In genomic region chr19:5519076-5519475, GRCh38 we compare ENCODE assay signal across 30 cellular contexts. TPM values are rescaled to one million over a fixed set of nuclear protein-coding genes. Genes with fewer than 3 reads are reported as not detected.
"Had no signal": no experiment of that assay in that cellular context is flagged by ENCODE, and none has a peak within 500 bp of the region (broad histone marks: within the 10 kb centered on the region; RNA-seq: fewer than 3 reads in every experiment).

No MANE protein-coding gene starts in this region.

- DNase-seq: colonic mucosa; cortex of kidney; dermis blood vessel endothelial cell; dorsolateral prefrontal cortex; effector CD4-positive, alpha-beta T cell; effector CD8-positive, alpha-beta T cell; effector memory CD4-positive, alpha-beta T cell; effector memory CD8-positive, alpha-beta T cell; endodermal cell; erythroblast; esophagus squamous epithelium; foreskin fibroblast; foreskin keratinocyte; foreskin melanocyte; gastrocnemius medialis; glutamatergic neuron; head of caudate nucleus; heart left ventricle; heart right ventricle had no signal

- H3K4me3 ChIP-seq: colonic mucosa, coronary artery, dorsolateral prefrontal cortex, esophagus muscularis mucosa, esophagus squamous epithelium, gastrocnemius medialis, gastroesophageal sphincter, heart left ventricle, heart right ventricle had no signal

- H3K27me3 ChIP-seq: colonic mucosa, foreskin keratinocyte, gastroesophageal sphincter had no signal

- H3K9me3 ChIP-seq: colonic mucosa, gastrocnemius medialis had no signal

- H3K4me1 ChIP-seq: colonic mucosa, esophagus muscularis mucosa, esophagus squamous epithelium, foreskin keratinocyte, gastrocnemius medialis, gastroesophageal sphincter, heart left ventricle, heart right ventricle had no signal

- H3K27ac Mint-ChIP-seq: dendritic cell treated with granulocyte-macrophage colony-stimulating factor and Interleukin-4, amounts not matched to agents 40 ng/mL and 50 ng/mL, for 4 days; effector memory CD8-positive, alpha-beta T cell; endodermal cell had no signal

- H3K4me3 Mint-ChIP-seq: dendritic cell treated with granulocyte-macrophage colony-stimulating factor and Interleukin-4, amounts not matched to agents 40 ng/mL and 50 ng/mL, for 4 days; effector memory CD8-positive, alpha-beta T cell; endodermal cell had no signal

- H3K27ac ChIP-seq: colonic mucosa, coronary artery, dorsolateral prefrontal cortex, epithelial cell of prostate, esophagus muscularis mucosa, esophagus squamous epithelium, foreskin keratinocyte, gastrocnemius medialis, gastroesophageal sphincter, heart left ventricle, heart right ventricle had no signal

- ATAC-seq: effector memory CD8-positive, alpha-beta T cell; esophagus mucosa; foreskin keratinocyte; gastrocnemius medialis; gastroesophageal sphincter; heart left ventricle; heart right ventricle had no signal

- H3K36me3 ChIP-seq: colonic mucosa, esophagus muscularis mucosa, esophagus squamous epithelium, gastrocnemius medialis, gastroesophageal sphincter, heart left ventricle, heart right ventricle had no signal

RNA-seq across cellular contexts. Expression of gene TINCR, which starts 48.7 kb away (rescaled TPM):
- total RNA-seq: dermis microvascular lymphatic vessel endothelial cell, endothelial cell of umbilical vein, epithelial cell of proximal tubule, fibroblast of villous mesenchyme, glomerular endothelial cell had no signal
